In genomic region chr2:96305091-96305978, GRCh38 we compare ENCODE assay signal across 1 cellular context.
A peak's percentile ranks its signal among the peaks of the same experiment; 100 is the strongest.
TF ChIP-seq lines count a peak whose summit lies in the region.

TSS of gene SNRNP200 (minus strand) at chr2:96305546. CDS start at chr2:96305437, 109 bp downstream.

TF ChIP-seq in HepG2, 621 proteins besides CTCF, POLR2A, EP300 and RAD21 (continued from another document and continues in another):
- peak; percentile 90 for TF ChIP-seq GABPA (IDR thresholded peaks at IDR 0.05; ENCODE audit: low read depth, low read length)
- peak; percentile 100 for TF ChIP-seq GABPA (CRISPR knock-in tag; IDR thresholded peaks at IDR 0.05; ENCODE audit: low read depth)
- TF ChIP-seq ZNF101 (CRISPR knock-in tag; IDR thresholded peaks at IDR 0.05; ENCODE audit: borderline replicate concordance, low read depth) = peak; percentile 81; the same call in 1 of the 2 replicates
- TF ChIP-seq ZNF503 (CRISPR knock-in tag; IDR thresholded peaks at IDR 0.05) = peak; percentile 86
- no peak for TF ChIP-seq SOX13 (IDR thresholded peaks at IDR 0.05)
- TF ChIP-seq SOX13 (CRISPR knock-in tag; conservative IDR thresholded peaks at IDR 0.05 in 1 of 2, IDR thresholded peaks at IDR 0.05 in 1 of 2) = no peak; a peak in 1 of 4 replicates
- no peak for TF ChIP-seq CENPX (CRISPR knock-in tag; IDR thresholded peaks at IDR 0.05)
- no peak for TF ChIP-seq SNAPC2 (CRISPR knock-in tag; IDR thresholded peaks at IDR 0.05)
- no peak for TF ChIP-seq ZNF841 (CRISPR knock-in tag; IDR thresholded peaks at IDR 0.05; ENCODE audit: borderline replicate concordance)
- peak; percentile 82; the same call in 1 of the 2 replicates for TF ChIP-seq ZNF580 (CRISPR knock-in tag; IDR thresholded peaks at IDR 0.05; ENCODE audit: borderline replicate concordance, low read depth)
- no peak for TF ChIP-seq ATF4 (CRISPR knock-in tag; IDR thresholded peaks at IDR 0.05)
- TF ChIP-seq ZFYVE20 (CRISPR knock-in tag; IDR thresholded peaks at IDR 0.05; ENCODE audit: borderline replicate concordance, low read depth) = no peak; the same call in 1 of the 2 replicates
- no peak for TF ChIP-seq NONO (IDR thresholded peaks at IDR 0.05)
- peak; percentile 74 for TF ChIP-seq NONO (CRISPR knock-in tag; conservative IDR thresholded peaks at IDR 0.05)
- peak; percentile 83; the same call in 1 of the 2 replicates for TF ChIP-seq RFXANK (CRISPR knock-in tag; IDR thresholded peaks at IDR 0.05)
- no peak; the same call in 1 of the 2 replicates for TF ChIP-seq ZNF670 (CRISPR knock-in tag; IDR thresholded peaks at IDR 0.05; ENCODE audit: borderline replicate concordance)
- TF ChIP-seq ZNF737 (CRISPR knock-in tag; IDR thresholded peaks at IDR 0.05; ENCODE audit: borderline replicate concordance) = 0 out of 2 replicates have a peak, but pooled peaks have one; percentile 18
- TF ChIP-seq ZEB1 (IDR thresholded peaks at IDR 0.05; ENCODE audit: insufficient replicate concordance, low read depth) = no peak
- 0 out of 2 replicates have a peak, but pooled peaks have one; percentile 34 for TF ChIP-seq HNRNPUL1 (IDR thresholded peaks at IDR 0.05; ENCODE audit: low read depth, low read length)
- no peak for TF ChIP-seq SCMH1 (CRISPR knock-in tag; IDR thresholded peaks at IDR 0.05; ENCODE audit: borderline replicate concordance)
- TF ChIP-seq ZNF749 (CRISPR knock-in tag; IDR thresholded peaks at IDR 0.05; ENCODE audit: borderline replicate concordance) = peak; percentile 37; the same call in 1 of the 2 replicates
- 0 out of 2 replicates have a peak, but pooled peaks have one; percentile 79 for TF ChIP-seq ZNF354B (CRISPR knock-in tag; IDR thresholded peaks at IDR 0.05)
- TF ChIP-seq TBL1XR1 (IDR thresholded peaks at IDR 0.05; ENCODE audit: borderline replicate concordance, low read length, partially characterized antibody) = peak; percentile 55
- TF ChIP-seq ZFP62 (CRISPR knock-in tag; IDR thresholded peaks at IDR 0.05) = 0 out of 2 replicates have a peak, but pooled peaks have one; percentile 86
- peak; percentile 64; the same call in 1 of the 2 replicates for TF ChIP-seq ZSCAN31 (CRISPR knock-in tag; IDR thresholded peaks at IDR 0.05; ENCODE audit: low read depth)
- 0 out of 2 replicates have a peak, but pooled peaks have one; percentile 33 for TF ChIP-seq FOXO4 (CRISPR knock-in tag; conservative IDR thresholded peaks at IDR 0.05)
- peak; percentile 96 for TF ChIP-seq POLR2AphosphoS5 (IDR thresholded peaks at IDR 0.05; ENCODE audit: low read depth, low read length)
- TF ChIP-seq KMT2A (CRISPR knock-in tag; IDR thresholded peaks at IDR 0.05) = peak; percentile 97
- no peak for TF ChIP-seq ZNF652 (CRISPR knock-in tag; IDR thresholded peaks at IDR 0.05; ENCODE audit: borderline replicate concordance, low read depth)
- no peak for TF ChIP-seq REXO4 (CRISPR knock-in tag; IDR thresholded peaks at IDR 0.05; ENCODE audit: borderline replicate concordance)
- TF ChIP-seq SOX5 (CRISPR knock-in tag; IDR thresholded peaks at IDR 0.05; ENCODE audit: borderline replicate concordance) = no peak; the same call in 1 of the 2 replicates
- peak; percentile 60 for TF ChIP-seq DRAP1 (CRISPR knock-in tag; IDR thresholded peaks at IDR 0.05)
- peak; percentile 98; the same call in 1 of the 2 replicates for TF ChIP-seq IRF9 (CRISPR knock-in tag; IDR thresholded peaks at IDR 0.05; ENCODE audit: borderline replicate concordance)
- TF ChIP-seq RFX1 (IDR thresholded peaks at IDR 0.05) = no peak
- peak; percentile 72; the same call in 1 of the 2 replicates for TF ChIP-seq ZNF792 (CRISPR knock-in tag; IDR thresholded peaks at IDR 0.05)
- 0 out of 2 replicates have a peak, but pooled peaks have one; percentile 38 for TF ChIP-seq RNF219 (CRISPR knock-in tag; IDR thresholded peaks at IDR 0.05)
- peak; percentile 81 for TF ChIP-seq ZMYM4 (CRISPR knock-in tag; IDR thresholded peaks at IDR 0.05)
- TF ChIP-seq TAF1 (CRISPR knock-in tag; IDR thresholded peaks at IDR 0.05) = peak; percentile 89
- TF ChIP-seq ZNF230 (CRISPR knock-in tag; IDR thresholded peaks at IDR 0.05) = peak; percentile 98
- no peak for TF ChIP-seq ZNF326 (CRISPR knock-in tag; IDR thresholded peaks at IDR 0.05; ENCODE audit: borderline replicate concordance)
- no peak for TF ChIP-seq DDIT3 (CRISPR knock-in tag; IDR thresholded peaks at IDR 0.05)
- no peak; the same call in 1 of the 2 replicates for TF ChIP-seq ZNF3 (CRISPR knock-in tag; IDR thresholded peaks at IDR 0.05)
- peak; percentile 97 for TF ChIP-seq ETV6 (CRISPR knock-in tag; conservative IDR thresholded peaks at IDR 0.05)
- TF ChIP-seq ZNF574 (CRISPR knock-in tag; IDR thresholded peaks at IDR 0.05) = peak; percentile 97
- 0 out of 2 replicates have a peak, but pooled peaks have one; percentile 63 for TF ChIP-seq NFIC (IDR thresholded peaks at IDR 0.05; ENCODE audit: low read length)
- TF ChIP-seq BRF2 (CRISPR knock-in tag; IDR thresholded peaks at IDR 0.05) = peak; percentile 80
- peak; percentile 98 for TF ChIP-seq ZNF704 (CRISPR knock-in tag; IDR thresholded peaks at IDR 0.05; ENCODE audit: borderline replicate concordance)
- no peak for TF ChIP-seq HMGA1 (CRISPR knock-in tag; conservative IDR thresholded peaks at IDR 0.05)
- peak; percentile 99 for TF ChIP-seq PAX8 (CRISPR knock-in tag; IDR thresholded peaks at IDR 0.05; ENCODE audit: borderline replicate concordance)
- peak; percentile 99 for TF ChIP-seq YEATS2 (CRISPR knock-in tag; IDR thresholded peaks at IDR 0.05; ENCODE audit: borderline replicate concordance)
- TF ChIP-seq ATRX (CRISPR knock-in tag; IDR thresholded peaks at IDR 0.05; ENCODE audit: borderline replicate concordance) = no peak
- TF ChIP-seq KDM6A (CRISPR knock-in tag; IDR thresholded peaks at IDR 0.05; ENCODE audit: low read depth) = no peak
- TF ChIP-seq HNRNPH1 (optimal IDR thresholded peaks at IDR 0.05; ENCODE audit: low read depth, low read length) = no peak
